7 cellular contexts compared by ENCODE assay signal in genomic region chr22:22955866-22956535, GRCh38.
DNase-seq lines count a peak whose midpoint lies in the region; ATAC-seq, FAIRE-seq and TF ChIP-seq lines count a peak whose summit lies in the region.

No MANE protein-coding gene starts in this region.

- no peak for ATAC-seq in HG03457 (IDR thresholded peaks at IDR 0.05; ENCODE audit: unreplicated experiment)

- H3K27ac ChIP-seq in WERI-Rb-1 (no peak overlapping the region), kidney (ENCODE audit: low read depth in 2 of 2, low read length in 2 of 2) (no peak overlapping the region)

- FAIRE-seq in bronchial epithelial cell (lab: Jason Lieb, UNC) (peak; percentile 36), kidney (lab: Jason Lieb, UNC) (no peak)

- H3K36me3 ChIP-seq in WERI-Rb-1 (no peaks in the 10 kb centered on the region), bronchial epithelial cell (ENCODE audit: control insufficient read depth, insufficient read depth, low read length) (no peaks in the 10 kb centered on the region), kidney (ENCODE audit: control insufficient read depth in 1 of 2, insufficient read depth in 2 of 2, low read length in 2 of 2) (no peaks in the 10 kb centered on the region)

- DNase-seq in NCI-H1694 treated with DMSO at 0.1 percent for 48 hours (lab: John Stamatoyannopoulos, UW): peak; percentile 55
- peak; percentile 68 for DNase-seq in WERI-Rb-1
- DNase-seq in bronchial epithelial cell (ENCODE audit: low read depth): peak; percentile 46
- DNase-seq in kidney: no peak
- peak; percentile 68 for DNase-seq in stimulated activated CD4-positive, alpha-beta T cell treated with anti-CD3 and anti-CD28 coated beads, Interleukin-1b, Interleukin-23, amount 100 ng/mL, for 48 hours

- TF ChIP-seq CTCF in GM12872 (IDR thresholded peaks at IDR 0.05; ENCODE audit: insufficient read depth, low read depth, low read length): peak; percentile 84
- peak; percentile 81 for TF ChIP-seq CTCF in WERI-Rb-1 (IDR thresholded peaks at IDR 0.05; ENCODE audit: low read depth, low read length)
- TF ChIP-seq CTCF in bronchial epithelial cell (IDR thresholded peaks at IDR 0.05; ENCODE audit: insufficient read depth, low read length, severe bottlenecking): peak; percentile 84
- TF ChIP-seq CTCF in kidney (IDR thresholded peaks at IDR 0.05; ENCODE audit: borderline replicate concordance, extremely low read depth, insufficient read depth): peak; percentile 88

- H3K4me3 ChIP-seq in WERI-Rb-1 (ENCODE audit: low read depth, low read length): no peak overlapping the region
- no peak overlapping the region for H3K4me3 ChIP-seq in bronchial epithelial cell (ENCODE audit: low read depth, low read length)
- H3K4me3 ChIP-seq in kidney (ENCODE audit: low read length in 2 of 2): no peak overlapping the region

- no peaks in the 10 kb centered on the region for H3K27me3 ChIP-seq in WERI-Rb-1 (ENCODE audit: insufficient read depth, low read depth, severe bottlenecking)
- no peaks in the 10 kb centered on the region for H3K27me3 ChIP-seq in bronchial epithelial cell (ENCODE audit: control insufficient read depth, insufficient read depth, low read length)

- H3K9me3 ChIP-seq in WERI-Rb-1 (ENCODE audit: severe bottlenecking) (no peaks in the 10 kb centered on the region), kidney (ENCODE audit: control insufficient read depth in 1 of 2, low read length in 2 of 2) (peaks cover 0 to 5% of the 10 kb centered on the region in 2 donors)

- intact Hi-C loops in kidney (cut with DNase I): no loop called here

- no peak overlapping the region for H3K9ac ChIP-seq in kidney (ENCODE audit: low read length in 2 of 2)

- H3K4me1 ChIP-seq in kidney (ENCODE audit: control insufficient read depth in 1 of 2, insufficient read depth in 1 of 2, low read depth in 1 of 2, low read length in 2 of 2): no peaks in the 10 kb centered on the region
